In genomic region chr5:123035950-123036390, GRCh38 we compare ENCODE assay signal across 8 cellular contexts. TPM values are rescaled to one million over a fixed set of nuclear protein-coding genes. Genes with fewer than 3 reads are reported as not detected.
DNase-seq lines count a peak whose midpoint lies in the region; ATAC-seq, FAIRE-seq and TF ChIP-seq lines count a peak whose summit lies in the region.

No MANE protein-coding gene starts in this region.

- no peak for FAIRE-seq in RCC 7860 (lab: Jason Lieb, UNC)

- H3K9me3 Mint-ChIP-seq in activated T-cell treated with anti-CD3 and anti-CD28 coated beads, Interleukin-2, amount 50 U/mL, for 24 hours: no peaks in the 10 kb centered on the region

- DNase-seq in activated T-cell treated with anti-CD3 and anti-CD28 coated beads, Interleukin-2, amount 50 U/mL, for 24 hours: no peak
- DNase-seq in activated T-cell treated with anti-CD3 and anti-CD28 coated beads, Interleukin-2, amount 50 U/mL, for 1 hour: no peak
- peak; percentile 30 for DNase-seq in RCC 7860 (ENCODE audit: low spot score)
- no peak for DNase-seq in effector memory CD4-positive, alpha-beta T cell
- DNase-seq in right lobe of liver: peak in 2 of 3 donors; percentile 77
- DNase-seq in thoracic aorta (ENCODE audit: low spot score): peak; percentile 27

- H3K4me1 Mint-ChIP-seq in activated T-cell treated with anti-CD3 and anti-CD28 coated beads, Interleukin-2, amount 50 U/mL, for 24 hours (ENCODE audit: low read depth): peaks cover 11% of the 10 kb centered on the region

- intact Hi-C loops in right lobe of liver (cut with DNase I): no loop called here

- no peak for TF ChIP-seq CTCF in right lobe of liver (IDR thresholded peaks at IDR 0.05)
- TF ChIP-seq CTCF in thoracic aorta (IDR thresholded peaks at IDR 0.05): no peak

- peak; percentile 14 for ATAC-seq in HG02623 (IDR thresholded peaks at IDR 0.05; ENCODE audit: unreplicated experiment)
- ATAC-seq in right lobe of liver: peak; percentile 49 to 63 (median 58)
- ATAC-seq in thoracic aorta (ENCODE audit: insufficient number of reproducible peaks, low FRiP score, low read depth): peak; percentile 29
- no peak for ATAC-seq in GM18520 (IDR thresholded peaks at IDR 0.05; ENCODE audit: unreplicated experiment)

- H3K36me3 Mint-ChIP-seq in activated T-cell treated with anti-CD3 and anti-CD28 coated beads, Interleukin-2, amount 50 U/mL, for 24 hours (ENCODE audit: low read depth): no peaks in the 10 kb centered on the region

- peak overlapping the region; percentile 42 for H3K4me3 ChIP-seq in effector memory CD4-positive, alpha-beta T cell (ENCODE audit: insufficient read depth, low read depth, low read length, poor library complexity, severe bottlenecking)
- H3K4me3 ChIP-seq in right lobe of liver: peak overlapping the region; percentile 80 to 83 (median 80)
- H3K4me3 ChIP-seq in thoracic aorta: peak overlapping the region; percentile 90

- no peak for TF ChIP-seq POLR2A in right lobe of liver (IDR thresholded peaks at IDR 0.05)

- peaks cover 22% of the 10 kb centered on the region for H3K27me3 ChIP-seq in effector memory CD4-positive, alpha-beta T cell (replicated peaks; ENCODE audit: control insufficient read depth, insufficient read depth, low read length, poor library complexity, severe bottlenecking)
- no peaks in the 10 kb centered on the region for H3K27me3 ChIP-seq in right lobe of liver
- no peaks in the 10 kb centered on the region for H3K27me3 ChIP-seq in thoracic aorta (replicated peaks; ENCODE audit: insufficient read depth)

- H3K36me3 ChIP-seq in effector memory CD4-positive, alpha-beta T cell (ENCODE audit: control insufficient read depth, insufficient read depth, low read length): no peaks in the 10 kb centered on the region
- no peaks in the 10 kb centered on the region for H3K36me3 ChIP-seq in right lobe of liver
- H3K36me3 ChIP-seq in thoracic aorta: no peaks in the 10 kb centered on the region

- peaks cover 72% of the 10 kb centered on the region for H3K27me3 Mint-ChIP-seq in activated T-cell treated with anti-CD3 and anti-CD28 coated beads, Interleukin-2, amount 50 U/mL, for 24 hours

- H3K4me3 Mint-ChIP-seq in activated T-cell treated with anti-CD3 and anti-CD28 coated beads, Interleukin-2, amount 50 U/mL, for 24 hours: peak overlapping the region; percentile 70

- no peak overlapping the region for H3K27ac ChIP-seq in effector memory CD4-positive, alpha-beta T cell (ENCODE audit: insufficient read depth, low read length, poor library complexity, severe bottlenecking)
- H3K27ac ChIP-seq in right lobe of liver: peak overlapping the region; percentile 72 to 88 (median 74)
- peak overlapping the region; percentile 93 to 94 for H3K27ac ChIP-seq in thoracic aorta

- WGBS in right lobe of liver (ENCODE audit: insufficient coverage, low coverage, low lambda C conversion rate, missing lambda C conversion rate): 0% methylated on average over 9 of the region's 37 CpGs

- peaks cover 19% of the 10 kb centered on the region for H3K4me1 ChIP-seq in effector memory CD4-positive, alpha-beta T cell (ENCODE audit: control insufficient read depth, insufficient read depth, low read length, poor library complexity, severe bottlenecking)
- peaks cover 0 to 12% (median 2%) of the 10 kb centered on the region in 4 donors for H3K4me1 ChIP-seq in right lobe of liver
- peaks cover 7 to 29% of the 10 kb centered on the region in 2 donors for H3K4me1 ChIP-seq in thoracic aorta (ENCODE audit: control insufficient read depth in 1 of 2, low read depth in 2 of 2)

- H3K9me3 ChIP-seq in effector memory CD4-positive, alpha-beta T cell (ENCODE audit: control insufficient read depth, low read length): no peaks in the 10 kb centered on the region
- H3K9me3 ChIP-seq in right lobe of liver (no peaks in the 10 kb centered on the region), thoracic aorta (no peaks in the 10 kb centered on the region)

- H3K27ac Mint-ChIP-seq in activated T-cell treated with anti-CD3 and anti-CD28 coated beads, Interleukin-2, amount 50 U/mL, for 24 hours: no peak overlapping the region

RNA-seq across cellular contexts. Expression of gene PPIC, which starts 0.6 kb away (rescaled TPM):
- 10 to 100 TPM in 5 of 6 experiments, 1 to 10 TPM in 1; 9.7 to 21.7 (median 16.9) TPM for total RNA-seq in right lobe of liver
- 10 to 100 TPM; 37.6 to 78.0 TPM for total RNA-seq in thoracic aorta

RNA-seq across cellular contexts. Expression of gene PRDM6, which starts 53.1 kb away (rescaled TPM):
- total RNA-seq in right lobe of liver (under 1 TPM in 5 of 6 experiments, not detected in 1; 0.20 to 0.64 (median 0.31) TPM), thoracic aorta (10 to 100 TPM; 37.9 to 44.8 TPM)

Comparison
In these comparisons a context has a peak if more than half of its experiments do, and no peak if none do; other contexts are left out.
1. DNase-seq: peak in RCC 7860 (single experiment), right lobe of liver (2 of 3) and thoracic aorta (single experiment); none in activated T-cell treated with anti-CD3 and anti-CD28 coated beads, Interleukin-2, amount 50 U/mL, for 24 hours (single experiment), activated T-cell treated with anti-CD3 and anti-CD28 coated beads, Interleukin-2, amount 50 U/mL, for 1 hour (single experiment) and effector memory CD4-positive, alpha-beta T cell (0 of 3).
2. RNA of gene PRDM6, which starts 53.1 kb away (total RNA-seq): 37.9 to 44.8 TPM in thoracic aorta; 0.20 to 0.64 TPM in right lobe of liver; every median in the first group is over 10 times any median in the second.
3. Peak in every context shown above with its lines, with median percentiles within 50 percentile points of each other: H3K4me3 ChIP-seq.